Comparison of ENCODE assay signal across 1 cellular context in genomic region chr14:64444984-64445845, GRCh38.
A peak's percentile ranks its signal among the peaks of the same experiment; 100 is the strongest.
TF ChIP-seq lines count a peak whose summit lies in the region.

No MANE protein-coding gene starts in this region.

TF ChIP-seq in GM12878, 131 proteins besides CTCF, POLR2A, EP300 and RAD21 (continued from another document):
- TF ChIP-seq MEF2A (IDR thresholded peaks at IDR 0.05; ENCODE audit: insufficient read depth, low read depth, low read length) (no peak), TARDBP (IDR thresholded peaks at IDR 0.05; ENCODE audit: borderline replicate concordance) (no peak), MYB (IDR thresholded peaks at IDR 0.05; ENCODE audit: borderline replicate concordance, low read depth, low read length) (no peak), WRNIP1 (IDR thresholded peaks at IDR 0.05; ENCODE audit: borderline replicate concordance, low read depth, low read length) (no peak), HDAC6 (IDR thresholded peaks at IDR 0.05; ENCODE audit: unreplicated experiment) (no peak), NFIC (IDR thresholded peaks at IDR 0.05; ENCODE audit: low read depth, low read length) (peak; percentile 71), NFYA (IDR thresholded peaks at IDR 0.05; ENCODE audit: borderline replicate concordance, low read depth, low read length) (no peak), CEBPB (IDR thresholded peaks at IDR 0.05; ENCODE audit: borderline replicate concordance in 1 of 2, low read depth in 2 of 2, low read length in 2 of 2) (peak in 1 of 2 experiments; percentile 24; a peak in 1 of 4 replicates), NBN (IDR thresholded peaks at IDR 0.05) (0 out of 2 replicates have a peak, but pooled peaks have one; percentile 37), MTA3 (IDR thresholded peaks at IDR 0.05; ENCODE audit: borderline replicate concordance, low read length) (0 out of 2 replicates have a peak, but pooled peaks have one; percentile 25), NKRF (conservative IDR thresholded peaks at IDR 0.05) (no peak), FOS (IDR thresholded peaks at IDR 0.05; ENCODE audit: borderline replicate concordance, extremely low read depth, insufficient read length) (no peak), IRF4 (IDR thresholded peaks at IDR 0.05; ENCODE audit: low read depth, low read length) (no peak), SIN3A (IDR thresholded peaks at IDR 0.05; ENCODE audit: low read depth, low read length) (no peak), E2F8 (IDR thresholded peaks at IDR 0.05; ENCODE audit: low read depth, partially characterized antibody) (no peak), ZNF274 (IDR thresholded peaks at IDR 0.05; ENCODE audit: insufficient read depth, insufficient read length) (no peak)
